Comparison of ENCODE assay signal across 9 cellular contexts in genomic region chr13:24217601-24218281, GRCh38. TPM values are rescaled to one million over a fixed set of nuclear protein-coding genes. Genes with fewer than 3 reads are reported as not detected.
DNase-seq lines count a peak whose midpoint lies in the region; ATAC-seq and TF ChIP-seq lines count a peak whose summit lies in the region.
"Had no signal": no experiment of that assay in that cellular context is flagged by ENCODE, and none has a peak within 500 bp of the region (broad histone marks: within the 10 kb centered on the region; RNA-seq: fewer than 3 reads in every experiment).

No MANE protein-coding gene starts in this region.

- no peaks in the 10 kb centered on the region for H3K36me3 Mint-ChIP-seq in activated T-cell treated with anti-CD3 and anti-CD28 coated beads, Interleukin-2, amount 50 U/mL, for 24 hours (ENCODE audit: low read depth)
- no peaks in the 10 kb centered on the region for H3K36me3 Mint-ChIP-seq in activated T-cell treated with anti-CD3 and anti-CD28 coated beads, Interleukin-2, amount 50 U/mL, for 72 hours (ENCODE audit: insufficient read depth in 2 of 2)

- no peak for DNase-seq in activated T-cell treated with anti-CD3 and anti-CD28 coated beads, Interleukin-2, amount 50 U/mL, for 24 hours
- DNase-seq in activated T-cell treated with anti-CD3 and anti-CD28 coated beads, Interleukin-2, amount 50 U/mL, for 72 hours: no peak
- DNase-seq in NCI-H510A treated with DMSO at 0.1 percent for 48 hours (lab: John Stamatoyannopoulos, UW) (peak; percentile 27), fibroblast of villous mesenchyme (ENCODE audit: low read depth) (peak; percentile 33), tibial artery (no peak), OCI-M2 (lab: John Stamatoyannopoulos, UW; ENCODE audit: unreplicated experiment) (no peak)

- peak overlapping the region; percentile 1 to 21 for H3K27ac ChIP-seq in tibial artery
- H3K27ac ChIP-seq: epithelial cell of prostate had no signal

- H3K4me1 ChIP-seq in tibial artery: peaks cover 0 to 19% (median 7%) of the 10 kb centered on the region in 4 donors

- no peaks in the 10 kb centered on the region for H3K36me3 ChIP-seq in tibial artery

- peaks cover 23% of the 10 kb centered on the region for H3K4me1 Mint-ChIP-seq in activated T-cell treated with anti-CD3 and anti-CD28 coated beads, Interleukin-2, amount 50 U/mL, for 24 hours (ENCODE audit: low read depth)
- peaks cover 27% of the 10 kb centered on the region for H3K4me1 Mint-ChIP-seq in activated T-cell treated with anti-CD3 and anti-CD28 coated beads, Interleukin-2, amount 50 U/mL, for 72 hours (ENCODE audit: low read depth)

- H3K4me3 ChIP-seq in fibroblast of villous mesenchyme (ENCODE audit: low read depth, low read length) (no peak overlapping the region), tibial artery (no peak overlapping the region)

- peak overlapping the region; percentile 28 for H3K27ac Mint-ChIP-seq in activated T-cell treated with anti-CD3 and anti-CD28 coated beads, Interleukin-2, amount 50 U/mL, for 24 hours
- no peak overlapping the region for H3K27ac Mint-ChIP-seq in activated T-cell treated with anti-CD3 and anti-CD28 coated beads, Interleukin-2, amount 50 U/mL, for 72 hours

- intact Hi-C loops in tibial artery (cut with DNase I; ENCODE audit: low total_unique reads): no loop called here

- no peaks in the 10 kb centered on the region for H3K9me3 ChIP-seq in tibial artery

- no peaks in the 10 kb centered on the region for H3K27me3 Mint-ChIP-seq in activated T-cell treated with anti-CD3 and anti-CD28 coated beads, Interleukin-2, amount 50 U/mL, for 24 hours
- no peaks in the 10 kb centered on the region for H3K27me3 Mint-ChIP-seq in activated T-cell treated with anti-CD3 and anti-CD28 coated beads, Interleukin-2, amount 50 U/mL, for 72 hours (ENCODE audit: low read depth)

- no peak for ATAC-seq in activated T-cell treated with anti-CD3 and anti-CD28 coated beads, Interleukin-2, amount 50 U/mL, for 72 hours (replicated peaks in 1 of 2)
- no peak for ATAC-seq in SK-N-SH treated with all-trans-retinoic acid at 6 μM for 48 hours
- ATAC-seq in HG03521 (IDR thresholded peaks at IDR 0.05; ENCODE audit: unreplicated experiment): no peak

- H3K9me3 Mint-ChIP-seq in activated T-cell treated with anti-CD3 and anti-CD28 coated beads, Interleukin-2, amount 50 U/mL, for 24 hours: no peaks in the 10 kb centered on the region
- H3K9me3 Mint-ChIP-seq in activated T-cell treated with anti-CD3 and anti-CD28 coated beads, Interleukin-2, amount 50 U/mL, for 72 hours: no peaks in the 10 kb centered on the region

- H3K4me3 Mint-ChIP-seq in activated T-cell treated with anti-CD3 and anti-CD28 coated beads, Interleukin-2, amount 50 U/mL, for 24 hours: no peak overlapping the region
- H3K4me3 Mint-ChIP-seq in activated T-cell treated with anti-CD3 and anti-CD28 coated beads, Interleukin-2, amount 50 U/mL, for 72 hours: no peak overlapping the region

- H3K27me3 ChIP-seq in tibial artery: no peaks in the 10 kb centered on the region

- no peak for TF ChIP-seq CTCF in fibroblast of villous mesenchyme (IDR thresholded peaks at IDR 0.05; ENCODE audit: insufficient read depth, low read depth, low read length)
- TF ChIP-seq CTCF in tibial artery (IDR thresholded peaks at IDR 0.05): no peak

TF ChIP-seq in SK-N-SH treated with all-trans-retinoic acid at 6 μM for 48 hours, 23 proteins besides CTCF, POLR2A, EP300 and RAD21:
- TF ChIP-seq TSHZ2 (CRISPR knock-in tag; IDR thresholded peaks at IDR 0.05): no peak
- TF ChIP-seq TCF4 (CRISPR knock-in tag; IDR thresholded peaks at IDR 0.05; ENCODE audit: borderline replicate concordance): no peak
- no peak for TF ChIP-seq ZNF8 (CRISPR knock-in tag; IDR thresholded peaks at IDR 0.05)
- no peak for TF ChIP-seq GLIS3 (CRISPR knock-in tag; IDR thresholded peaks at IDR 0.05)
- no peak for TF ChIP-seq BACH2 (CRISPR knock-in tag; IDR thresholded peaks at IDR 0.05; ENCODE audit: borderline replicate concordance)
- no peak for TF ChIP-seq ZC3H10 (CRISPR knock-in tag; IDR thresholded peaks at IDR 0.05)
- no peak for TF ChIP-seq TOX (CRISPR knock-in tag; IDR thresholded peaks at IDR 0.05; ENCODE audit: borderline replicate concordance)
- no peak for TF ChIP-seq CREB5 (CRISPR knock-in tag; IDR thresholded peaks at IDR 0.05; ENCODE audit: low read depth)
- TF ChIP-seq ISL1 (CRISPR knock-in tag; IDR thresholded peaks at IDR 0.05): no peak
- no peak for TF ChIP-seq ESRRG (CRISPR knock-in tag; IDR thresholded peaks at IDR 0.05)
- TF ChIP-seq CSRNP3 (CRISPR knock-in tag; IDR thresholded peaks at IDR 0.05): no peak
- TF ChIP-seq ZNF70 (CRISPR knock-in tag; IDR thresholded peaks at IDR 0.05): no peak
- no peak for TF ChIP-seq ZFP30 (CRISPR knock-in tag; IDR thresholded peaks at IDR 0.05)

RNA-seq across cellular contexts. Expression of gene SPATA13, which starts 57.2 kb away (rescaled TPM):
- 10 to 100 TPM; 60.8 to 68.6 TPM for total RNA-seq in activated T-cell treated with anti-CD3 and anti-CD28 coated beads, Interleukin-2, amount 50 U/mL, for 72 hours
- total RNA-seq in fibroblast of villous mesenchyme: 17.7 and 19.9 TPM in 2 replicates

Comparison
In these comparisons a context has a peak if more than half of its experiments do, and no peak if none do; other contexts are left out.
1. DNase-seq: peak in NCI-H510A treated with DMSO at 0.1 percent for 48 hours (single experiment) and fibroblast of villous mesenchyme (single experiment); none in activated T-cell treated with anti-CD3 and anti-CD28 coated beads, Interleukin-2, amount 50 U/mL, for 24 hours (single experiment), activated T-cell treated with anti-CD3 and anti-CD28 coated beads, Interleukin-2, amount 50 U/mL, for 72 hours (0 of 2), tibial artery (0 of 2) and OCI-M2 (single experiment).